17 cellular contexts compared by ENCODE assay signal in the genomic region with DNA sequence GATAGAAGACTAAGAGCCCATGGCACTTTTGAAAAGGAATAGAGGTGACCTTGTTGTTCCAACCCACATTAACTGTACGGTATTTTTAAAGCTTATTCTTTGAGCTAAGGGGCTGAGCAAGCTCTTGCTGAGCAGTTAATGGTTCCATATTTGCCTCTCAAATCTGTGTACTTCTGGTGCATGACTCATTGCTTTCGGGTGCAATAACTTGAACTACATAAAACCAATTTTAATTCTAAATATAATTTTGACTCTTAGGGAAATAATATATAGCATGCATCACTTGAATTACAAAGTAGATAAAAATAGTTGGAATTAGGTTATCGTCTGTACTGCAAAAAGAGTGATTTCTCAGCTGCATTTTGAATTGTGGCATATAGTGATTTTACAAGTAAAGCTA.
A peak's percentile ranks its signal among the peaks of the same experiment; 100 is the strongest.
DNase-seq lines count a peak whose midpoint lies in the region; ATAC-seq and TF ChIP-seq lines count a peak whose summit lies in the region.
"Had no signal": no experiment of that assay in that cellular context is flagged by ENCODE, and none has a peak within 500 bp of the region (broad histone marks: within the 10 kb centered on the region; RNA-seq: fewer than 3 reads in every experiment).

No MANE protein-coding gene starts in this region.

- no peaks in the 10 kb centered on the region for H3K4me1 Mint-ChIP-seq in naive thymus-derived CD8-positive, alpha-beta T cell
- no peaks in the 10 kb centered on the region for H3K4me1 Mint-ChIP-seq in stimulated activated naive CD8-positive, alpha-beta T cell treated with anti-CD3 and anti-CD28 coated beads, Interleukin-15, amount 100 ng/mL, for 72 hours
- H3K4me1 Mint-ChIP-seq: CD4-positive, CD25-positive, alpha-beta regulatory T cell; T-cell had no signal

- no peaks in the 10 kb centered on the region for H3K79me2 ChIP-seq in Karpas-422 (ENCODE audit: low read length)

- H3K4me2 ChIP-seq in Karpas-422 (ENCODE audit: low read depth, low read length, poor library complexity, severe bottlenecking), result peak overlapping the region; percentile 51
- H3K4me2 ChIP-seq: PC-9 had no signal

- peaks cover 16% of the 10 kb centered on the region for H3K4me1 ChIP-seq in Karpas-422 (ENCODE audit: low read length)
- H3K4me1 ChIP-seq in psoas muscle, result peaks cover 10% of the 10 kb centered on the region
- H3K4me1 ChIP-seq: Caco-2, SJSA1 had no signal

- no peaks in the 10 kb centered on the region for H3K27me3 ChIP-seq in Karpas-422 (ENCODE audit: low read length)
- H3K27me3 ChIP-seq in psoas muscle (ENCODE audit: insufficient read depth in 3 of 3, low read length in 2 of 3), result no peaks in the 10 kb centered on the region
- H3K27me3 ChIP-seq: SJSA1 had no signal

- H2AFZ ChIP-seq in Karpas-422 (ENCODE audit: low read length), result peak overlapping the region; percentile 49; the same call in 1 of the 2 replicates
- H2AFZ ChIP-seq: PC-9 had no signal

- H3K4me3 ChIP-seq in Karpas-422 (ENCODE audit: low read length) (no peak overlapping the region), choroid plexus epithelial cell (ENCODE audit: low read depth, low read length) (no peak overlapping the region), psoas muscle (no peak overlapping the region)
- H3K4me3 ChIP-seq: PC-9, SJSA1 had no signal

- intact Hi-C loops in psoas muscle (cut with DNase I), result no loop called here

- no peaks in the 10 kb centered on the region for H3K9me2 ChIP-seq in Karpas-422 (replicated peaks; ENCODE audit: insufficient read depth, low read length)

- H3K27me3 Mint-ChIP-seq in naive thymus-derived CD8-positive, alpha-beta T cell, result peaks cover 0 to 20% (median 4%) of the 10 kb centered on the region in 5 donors
- no peaks in the 10 kb centered on the region for H3K27me3 Mint-ChIP-seq in stimulated activated naive CD8-positive, alpha-beta T cell treated with anti-CD3 and anti-CD28 coated beads, Interleukin-15, amount 100 ng/mL, for 72 hours

- no peak overlapping the region for H3K27ac Mint-ChIP-seq in naive thymus-derived CD8-positive, alpha-beta T cell
- H3K27ac Mint-ChIP-seq in stimulated activated naive CD8-positive, alpha-beta T cell treated with anti-CD3 and anti-CD28 coated beads, Interleukin-15, amount 100 ng/mL, for 72 hours, result no peak overlapping the region
- H3K27ac Mint-ChIP-seq: CD4-positive, CD25-positive, alpha-beta regulatory T cell; HFFc6; T-cell had no signal

- DNase-seq in Karpas-422 (peak; percentile 61), NCI-H2227 (lab: John Stamatoyannopoulos, UW; ENCODE audit: unreplicated experiment) (peak; percentile 7), choroid plexus epithelial cell (ENCODE audit: low read depth) (peak; percentile 55), psoas muscle (no peak), SW 1271 (lab: John Stamatoyannopoulos, UW) (no peak)
- no peak for DNase-seq in naive thymus-derived CD8-positive, alpha-beta T cell
- DNase-seq in stimulated activated naive CD8-positive, alpha-beta T cell treated with anti-CD3 and anti-CD28 coated beads, Interleukin-15, amount 100 ng/mL, for 72 hours, result no peak
- DNase-seq: Caco-2; CD4-positive, CD25-positive, alpha-beta regulatory T cell; DMS153; HFFc6; NCI-H1048; NCI-H1694 treated with DMSO at 0.1 percent for 48 hours; NCI-H2107; T-cell had no signal

- no peak overlapping the region for H3K4me3 Mint-ChIP-seq in naive thymus-derived CD8-positive, alpha-beta T cell
- H3K4me3 Mint-ChIP-seq in stimulated activated naive CD8-positive, alpha-beta T cell treated with anti-CD3 and anti-CD28 coated beads, Interleukin-15, amount 100 ng/mL, for 72 hours, result no peak overlapping the region
- H3K4me3 Mint-ChIP-seq: CD4-positive, CD25-positive, alpha-beta regulatory T cell; HFFc6; T-cell had no signal

- peaks cover 0 to 4% (median 0%) of the 10 kb centered on the region in 9 donors for H3K9me3 Mint-ChIP-seq in naive thymus-derived CD8-positive, alpha-beta T cell
- no peaks in the 10 kb centered on the region for H3K9me3 Mint-ChIP-seq in stimulated activated naive CD8-positive, alpha-beta T cell treated with anti-CD3 and anti-CD28 coated beads, Interleukin-15, amount 100 ng/mL, for 72 hours
- H3K9me3 Mint-ChIP-seq: CD4-positive, CD25-positive, alpha-beta regulatory T cell; T-cell had no signal

- no peak for TF ChIP-seq CTCF in choroid plexus epithelial cell (conservative IDR thresholded peaks at IDR 0.05; ENCODE audit: low read depth, low read length)
- no peak for TF ChIP-seq CTCF in psoas muscle (IDR thresholded peaks at IDR 0.05)

- POLR2A ChIA-PET in naive thymus-derived CD8-positive, alpha-beta T cell (lab: Charles Lee), result no interaction called here

- peaks cover 0 to 4% (median 4%) of the 10 kb centered on the region in 3 donors for H3K36me3 Mint-ChIP-seq in naive thymus-derived CD8-positive, alpha-beta T cell
- H3K36me3 Mint-ChIP-seq: CD4-positive, CD25-positive, alpha-beta regulatory T cell; T-cell had no signal

- peak in 1 of 4 donors; percentile 27 for ATAC-seq in psoas muscle
- no peak for ATAC-seq in naive thymus-derived CD8-positive, alpha-beta T cell
- no peak for ATAC-seq in stimulated activated naive CD8-positive, alpha-beta T cell treated with anti-CD3 and anti-CD28 coated beads, Interleukin-15, amount 100 ng/mL, for 72 hours
- ATAC-seq: T-cell had no signal

- no peaks in the 10 kb centered on the region for H4K20me1 ChIP-seq in Karpas-422 (ENCODE audit: insufficient read depth, low read depth, low read length)

- H3K27ac ChIP-seq in Karpas-422 (ENCODE audit: low read length) (no peak overlapping the region), psoas muscle (peak overlapping the region; percentile 43)
- H3K27ac ChIP-seq: PC-9, SJSA1 had no signal

- H3K9me3 ChIP-seq in Karpas-422 (ENCODE audit: low read length) (no peaks in the 10 kb centered on the region), psoas muscle (no peaks in the 10 kb centered on the region)
- H3K9me3 ChIP-seq: Caco-2, SJSA1 had no signal

- H3K36me3 ChIP-seq in Karpas-422 (ENCODE audit: insufficient read depth, low read length), result no peaks in the 10 kb centered on the region
- no peaks in the 10 kb centered on the region for H3K36me3 ChIP-seq in psoas muscle (ENCODE audit: insufficient read depth in 1 of 2, low read depth in 1 of 2)
- H3K36me3 ChIP-seq: SJSA1 had no signal

- WGBS in psoas muscle, 3 donors, result 56 to 67% (median 59%) methylated on average over 3 of the region's 3 CpGs

- H3K9ac ChIP-seq in Karpas-422 (ENCODE audit: low read length), result no peak overlapping the region

Comparison
In these comparisons a context has a peak if more than half of its experiments do, and no peak if none do; other contexts are left out.
1. DNase-seq: peak in Karpas-422 (single experiment), NCI-H2227 (single experiment) and choroid plexus epithelial cell (single experiment); none in psoas muscle (0 of 2), SW 1271 (0 of 2), naive thymus-derived CD8-positive, alpha-beta T cell (0 of 10) and stimulated activated naive CD8-positive, alpha-beta T cell treated with anti-CD3 and anti-CD28 coated beads, Interleukin-15, amount 100 ng/mL, for 72 hours (0 of 2).